ENCODE assay signal across 23 cellular contexts in the genomic region with DNA sequence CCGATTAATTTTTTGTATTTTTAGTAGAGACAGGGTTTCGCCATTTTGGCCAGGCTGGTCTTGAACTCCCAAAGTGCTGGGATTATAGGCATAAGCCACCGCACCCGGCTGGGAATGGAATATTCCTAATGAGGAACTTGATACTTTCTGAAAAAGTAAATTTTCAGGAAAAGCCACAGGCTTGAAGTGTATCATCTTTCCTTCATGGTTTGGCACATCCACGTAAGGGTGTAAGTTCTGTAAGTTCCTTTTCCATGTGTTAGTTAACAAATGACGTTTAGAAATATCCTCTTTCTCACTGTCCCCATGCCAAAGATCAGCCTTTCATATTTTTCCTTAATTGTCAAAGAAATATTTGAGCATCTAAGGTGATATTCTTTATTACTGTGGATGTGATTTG. TPM values are rescaled to one million over a fixed set of nuclear protein-coding genes. Genes with fewer than 3 reads are reported as not detected.
"Had no signal": no experiment of that assay in that cellular context is flagged by ENCODE, and none has a peak within 500 bp of the region (broad histone marks: within the 10 kb centered on the region; RNA-seq: fewer than 3 reads in every experiment).

No MANE protein-coding gene starts in this region.

- H3K9ac ChIP-seq: neural progenitor cell had no signal

- H3K27ac Mint-ChIP-seq: mesothelial cell of epicardium; naive thymus-derived CD4-positive, alpha-beta T cell; neural progenitor cell had no signal

- ATAC-seq: gastrocnemius medialis; mucosa of descending colon; naive thymus-derived CD4-positive, alpha-beta T cell had no signal

- DNase-seq: dermis blood vessel endothelial cell; effector memory CD4-positive, alpha-beta T cell; gastrocnemius medialis; head of caudate nucleus; mesenchymal stem cell; mucosa of descending colon; naive thymus-derived CD4-positive, alpha-beta T cell; nucleus accumbens; sigmoid colon; stimulated activated CD4-positive, alpha-beta T cell treated with anti-CD3 and anti-CD28 coated beads, Interleukin-15, amount 100 ng/mL, for 24 hours; stimulated activated CD4-positive, alpha-beta T cell treated with anti-CD3 and anti-CD28 coated beads, Interleukin-2, amount 100 ng/mL, for 48 hours; stimulated activated naive CD4-positive, alpha-beta T cell; substantia nigra; upper lobe of left lung had no signal

- H3K27ac ChIP-seq: esophagus muscularis mucosa, gastrocnemius medialis, neural progenitor cell, prostate gland, right atrium auricular region, sigmoid colon, thoracic aorta, upper lobe of left lung had no signal

- H3K9me3 ChIP-seq: esophagus muscularis mucosa, gastrocnemius medialis, mucosa of descending colon, prostate gland, right atrium auricular region, sigmoid colon, thoracic aorta, upper lobe of left lung had no signal

- H3K4me3 Mint-ChIP-seq: mesothelial cell of epicardium; naive thymus-derived CD4-positive, alpha-beta T cell; nephron; neural progenitor cell had no signal

- H3K36me3 ChIP-seq: gastrocnemius medialis, neural progenitor cell, prostate gland, right atrium auricular region, sigmoid colon, upper lobe of left lung had no signal

- H3K4me1 Mint-ChIP-seq: mesothelial cell of epicardium, neural progenitor cell had no signal

- H3K4me3 ChIP-seq: coronary artery, esophagus muscularis mucosa, gastrocnemius medialis, mucosa of descending colon, neural progenitor cell, prostate gland, right atrium auricular region, sigmoid colon, thoracic aorta, tibial nerve, upper lobe of left lung had no signal

- H3K27me3 ChIP-seq: esophagus muscularis mucosa, gastrocnemius medialis, neural progenitor cell, right atrium auricular region, sigmoid colon, tibial nerve, upper lobe of left lung had no signal

- H3K4me1 ChIP-seq: esophagus muscularis mucosa, gastrocnemius medialis, neural progenitor cell, prostate gland, right atrium auricular region, sigmoid colon, tibial nerve, upper lobe of left lung had no signal

- H3K36me3 Mint-ChIP-seq: naive thymus-derived CD4-positive, alpha-beta T cell had no signal

RNA-seq across cellular contexts. Expression of gene TMEM45A, which starts 24.9 kb away (rescaled TPM):
- polyA plus RNA-seq: naive thymus-derived CD4-positive, alpha-beta T cell had no signal
